8 cellular contexts compared by ENCODE assay signal in the genomic region with DNA sequence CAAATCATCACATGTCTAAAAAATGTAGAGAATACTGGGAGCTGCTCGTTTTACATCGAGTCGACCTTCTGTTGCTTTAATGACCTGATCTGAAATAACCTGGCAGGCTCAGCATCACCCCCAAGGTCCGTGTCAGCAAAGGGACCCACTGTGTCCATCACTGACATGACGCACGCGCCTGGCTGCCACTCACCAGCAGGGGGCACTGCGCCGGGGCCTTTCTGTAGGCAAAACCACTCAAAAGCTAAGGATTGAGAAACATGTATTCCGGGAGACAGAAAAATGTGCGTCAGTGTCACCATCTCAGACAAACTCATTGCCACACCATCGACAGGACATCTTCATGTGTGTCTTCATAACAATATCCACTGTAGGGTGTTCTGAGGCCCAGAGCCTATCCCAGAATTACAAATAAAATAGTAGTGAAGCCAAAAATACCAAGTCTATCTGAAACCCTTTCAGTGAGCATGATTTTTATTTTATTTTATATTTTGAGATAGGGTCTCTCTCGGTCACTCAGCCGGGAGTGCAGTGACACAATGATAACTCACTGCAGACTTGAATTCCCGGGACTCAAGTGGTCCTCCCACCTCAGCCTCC.
DNase-seq lines count a peak whose midpoint lies in the region; ATAC-seq and FAIRE-seq lines count a peak whose summit lies in the region.

No MANE protein-coding gene starts in this region.

- no peak overlapping the region for H3K4me3 Mint-ChIP-seq in CD8-positive, alpha-beta memory T cell
- H3K4me3 Mint-ChIP-seq in T-helper 2 cell treated with Interferon-gamma antibody and Interleukin-4, amounts not matched to agents 5 μg/mL and 100 μg/mL, for 36 hours = no peak overlapping the region
- no peak overlapping the region for H3K4me3 Mint-ChIP-seq in stimulated activated memory B cell treated with anti-CD40 and anti-IgM and Interleukin-4, amounts not matched to agents 10 μg/mL and 1 μg/mL and 100 μg/mL, for 72 hours

- CTCF ChIA-PET in CD8-positive, alpha-beta memory T cell (lab: Charles Lee) = interaction anchor here (1.2 to 1.8 kb wide), 6 partner anchors 9 to 105 kb away, joined by 3 to 6 read pairs (median 4); no protein-coding TSS in a partner anchor

- no peaks in the 10 kb centered on the region for H3K27me3 ChIP-seq in CD8-positive, alpha-beta memory T cell (ENCODE audit: insufficient read depth, low read length, poor library complexity, severe bottlenecking)

- no peak for ATAC-seq in HG02870 (IDR thresholded peaks at IDR 0.05; ENCODE audit: unreplicated experiment)
- ATAC-seq in stimulated activated memory B cell treated with anti-CD40 and anti-IgM and Interleukin-4, amounts not matched to agents 10 μg/mL and 1 μg/mL and 100 μg/mL, for 72 hours = no peak

- no peaks in the 10 kb centered on the region for H3K36me3 ChIP-seq in CD8-positive, alpha-beta memory T cell (ENCODE audit: insufficient read depth, low read length)

- peaks cover 5 to 51% of the 10 kb centered on the region in 2 donors for H3K27me3 Mint-ChIP-seq in CD8-positive, alpha-beta memory T cell
- peaks cover 4% of the 10 kb centered on the region for H3K27me3 Mint-ChIP-seq in T-helper 2 cell treated with Interferon-gamma antibody and Interleukin-4, amounts not matched to agents 5 μg/mL and 100 μg/mL, for 36 hours (ENCODE audit: low read depth)
- peaks cover 35% of the 10 kb centered on the region for H3K27me3 Mint-ChIP-seq in stimulated activated memory B cell treated with anti-CD40 and anti-IgM and Interleukin-4, amounts not matched to agents 10 μg/mL and 1 μg/mL and 100 μg/mL, for 72 hours

- H3K9me3 ChIP-seq in CD8-positive, alpha-beta memory T cell (ENCODE audit: low read length) = no peaks in the 10 kb centered on the region

- peak; percentile 78 for FAIRE-seq in HTR-8/SVneo (lab: Jason Lieb, UNC)

- peak; percentile 23 to 70 (median 49) for DNase-seq in CD8-positive, alpha-beta memory T cell
- DNase-seq in HTR-8/SVneo (ENCODE audit: insufficient read length, low spot score) (peak; percentile 58), anterior cingulate cortex (lab: John Stamatoyannopoulos, UW) (peak in 45 of 58 donors; percentile 1 to 78 (median 25)), hypothalamus (lab: John Stamatoyannopoulos, UW) (peak in 44 of 51 donors; percentile 1 to 78 (median 31))
- DNase-seq in T-helper 2 cell treated with Interferon-gamma antibody and Interleukin-4, amounts not matched to agents 5 μg/mL and 100 μg/mL, for 36 hours (ENCODE audit: low spot score) = peak; percentile 60
- DNase-seq in stimulated activated CD4-positive, alpha-beta T cell treated with anti-CD3 and anti-CD28 coated beads, Interleukin-15, amount 100 ng/mL, for 1 hour (ENCODE audit: low read depth in 1 of 2, low spot score in 1 of 2) = peak; percentile 42 to 63

- H3K9me3 Mint-ChIP-seq in CD8-positive, alpha-beta memory T cell = peaks cover 0 to 2% (median 0%) of the 10 kb centered on the region in 5 donors
- H3K9me3 Mint-ChIP-seq in T-helper 2 cell treated with Interferon-gamma antibody and Interleukin-4, amounts not matched to agents 5 μg/mL and 100 μg/mL, for 36 hours = no peaks in the 10 kb centered on the region
- H3K9me3 Mint-ChIP-seq in stimulated activated memory B cell treated with anti-CD40 and anti-IgM and Interleukin-4, amounts not matched to agents 10 μg/mL and 1 μg/mL and 100 μg/mL, for 72 hours = peaks cover 7% of the 10 kb centered on the region

- H3K4me1 ChIP-seq in CD8-positive, alpha-beta memory T cell (ENCODE audit: insufficient read depth, low read length) = no peaks in the 10 kb centered on the region

- POLR2A ChIA-PET in CD8-positive, alpha-beta memory T cell (lab: Charles Lee) = no interaction called here

- no peak overlapping the region for H3K27ac Mint-ChIP-seq in CD8-positive, alpha-beta memory T cell
- H3K27ac Mint-ChIP-seq in T-helper 2 cell treated with Interferon-gamma antibody and Interleukin-4, amounts not matched to agents 5 μg/mL and 100 μg/mL, for 36 hours = no peak overlapping the region
- no peak overlapping the region for H3K27ac Mint-ChIP-seq in stimulated activated memory B cell treated with anti-CD40 and anti-IgM and Interleukin-4, amounts not matched to agents 10 μg/mL and 1 μg/mL and 100 μg/mL, for 72 hours

- H3K4me3 ChIP-seq in CD8-positive, alpha-beta memory T cell (ENCODE audit: low read length) = no peak overlapping the region

- H3K36me3 Mint-ChIP-seq in CD8-positive, alpha-beta memory T cell = peaks cover 0 to 3% (median 1%) of the 10 kb centered on the region in 3 donors
- no peaks in the 10 kb centered on the region for H3K36me3 Mint-ChIP-seq in T-helper 2 cell treated with Interferon-gamma antibody and Interleukin-4, amounts not matched to agents 5 μg/mL and 100 μg/mL, for 36 hours (ENCODE audit: low read depth)
- H3K36me3 Mint-ChIP-seq in stimulated activated memory B cell treated with anti-CD40 and anti-IgM and Interleukin-4, amounts not matched to agents 10 μg/mL and 1 μg/mL and 100 μg/mL, for 72 hours = no peaks in the 10 kb centered on the region

- peaks cover 0 to 6% (median 0%) of the 10 kb centered on the region in 3 donors for H3K4me1 Mint-ChIP-seq in CD8-positive, alpha-beta memory T cell
- no peaks in the 10 kb centered on the region for H3K4me1 Mint-ChIP-seq in T-helper 2 cell treated with Interferon-gamma antibody and Interleukin-4, amounts not matched to agents 5 μg/mL and 100 μg/mL, for 36 hours (ENCODE audit: low read depth)
- H3K4me1 Mint-ChIP-seq in stimulated activated memory B cell treated with anti-CD40 and anti-IgM and Interleukin-4, amounts not matched to agents 10 μg/mL and 1 μg/mL and 100 μg/mL, for 72 hours = no peaks in the 10 kb centered on the region

- no peak overlapping the region for H3K27ac ChIP-seq in CD8-positive, alpha-beta memory T cell (ENCODE audit: low read depth, low read length)
